1 cellular context compared by ENCODE assay signal in the genomic region with DNA sequence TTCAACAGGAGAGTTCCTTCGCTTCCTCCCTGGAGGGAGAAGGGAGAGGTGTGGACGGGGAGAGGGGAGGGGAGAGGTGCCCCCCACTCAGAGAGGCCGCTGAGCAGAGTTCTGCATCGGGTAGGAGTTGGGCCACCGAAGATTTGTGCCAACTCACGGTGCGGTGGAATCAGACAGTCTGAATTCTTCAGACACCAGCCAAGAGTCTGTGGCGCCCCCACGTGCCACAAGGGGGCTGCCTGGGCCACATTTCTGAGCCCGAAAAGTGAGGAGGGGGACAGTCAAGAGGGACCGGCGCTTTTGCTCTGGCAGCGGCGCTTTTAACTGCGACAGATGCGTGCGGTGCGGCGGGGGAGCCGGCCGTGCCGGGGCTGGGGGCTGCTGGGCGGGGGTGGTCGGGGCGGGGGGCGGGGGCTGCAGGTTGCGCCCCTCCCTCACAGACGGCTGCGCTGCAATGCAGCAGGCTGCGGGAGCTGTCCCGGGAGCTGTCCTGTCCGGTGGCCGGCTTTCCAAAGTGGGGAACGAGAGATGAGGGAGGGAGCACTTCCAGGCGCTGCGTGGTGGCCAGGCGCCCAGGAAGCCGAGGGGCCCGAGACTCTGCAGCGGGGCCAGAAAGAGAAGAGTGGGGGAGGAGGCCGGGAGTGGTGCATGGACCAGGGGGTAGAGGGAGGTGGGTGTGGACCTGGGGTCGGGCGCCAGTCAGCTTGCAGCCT.
TF ChIP-seq lines count a peak whose summit lies in the region.

No MANE protein-coding gene starts in this region.

TF ChIP-seq in H1, 55 proteins besides CTCF, POLR2A, EP300 and RAD21 (continued from another document):
- peak; percentile 45; the same call in 1 of the 2 replicates for TF ChIP-seq MAX (IDR thresholded peaks at IDR 0.05)
- no peak for TF ChIP-seq JUND (IDR thresholded peaks at IDR 0.05; ENCODE audit: low read length)
- peak; percentile 34 for TF ChIP-seq ASH2L (IDR thresholded peaks at IDR 0.05; ENCODE audit: low read length)
TF ChIP-seq in H1: peak in this region for 7.
